ENCODE assay signal across 1 cellular context in the genomic region with DNA sequence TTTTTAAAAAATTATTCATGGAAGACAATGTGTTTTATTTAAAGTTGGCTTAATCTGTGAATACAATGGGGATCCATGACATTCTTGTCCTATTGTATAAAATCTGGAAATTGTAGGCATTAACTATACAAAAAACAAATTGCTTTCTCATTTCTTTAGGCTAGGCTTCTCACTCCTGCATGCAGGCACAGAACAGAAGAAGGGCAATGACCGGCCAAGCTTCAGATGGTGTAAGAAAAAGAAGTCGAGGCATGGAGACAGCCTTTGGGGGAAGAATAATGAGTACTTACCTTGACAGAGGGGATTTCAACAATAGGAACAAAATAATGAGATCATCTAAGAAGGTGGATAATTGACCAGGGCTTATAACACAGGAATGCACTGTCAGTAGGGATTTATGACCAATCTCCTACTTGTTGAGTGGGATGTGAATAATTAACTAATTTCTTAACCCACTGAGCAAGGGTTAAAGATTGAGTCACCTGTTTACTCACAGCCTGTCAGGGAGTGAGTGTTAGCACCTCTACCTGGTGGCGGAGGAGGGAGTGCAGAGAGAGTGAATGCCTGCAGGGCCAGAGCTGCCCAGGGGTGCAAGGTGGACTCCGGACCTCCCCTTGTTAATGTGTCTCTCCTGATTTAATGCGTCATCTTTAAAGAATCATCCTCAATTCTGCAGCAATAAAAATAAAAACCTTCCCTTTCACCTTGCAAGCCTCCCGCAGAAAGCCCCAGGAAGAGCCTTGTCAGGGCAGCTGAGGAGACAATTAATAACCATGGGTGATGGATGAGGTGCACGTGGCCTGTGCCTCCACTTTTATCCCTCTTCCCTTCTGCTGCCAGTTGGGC.
TF ChIP-seq lines count a peak whose summit lies in the region.

No MANE protein-coding gene starts in this region.

TF ChIP-seq in HepG2, 621 proteins besides CTCF, POLR2A, EP300 and RAD21 (continued from another document and continues in another):
- no peak for TF ChIP-seq KLF15 (CRISPR knock-in tag; IDR thresholded peaks at IDR 0.05; ENCODE audit: borderline replicate concordance)
- TF ChIP-seq ZNF124 (CRISPR knock-in tag; IDR thresholded peaks at IDR 0.05) = no peak
- TF ChIP-seq ZNF546 (CRISPR knock-in tag; conservative IDR thresholded peaks at IDR 0.05) = no peak
- TF ChIP-seq JARID2 (CRISPR knock-in tag; IDR thresholded peaks at IDR 0.05; ENCODE audit: insufficient replicate concordance) = no peak
- TF ChIP-seq ADNP (CRISPR knock-in tag; IDR thresholded peaks at IDR 0.05) = no peak
- no peak for TF ChIP-seq ZMAT3 (CRISPR knock-in tag; conservative IDR thresholded peaks at IDR 0.05)
- TF ChIP-seq TIGD3 (CRISPR knock-in tag; IDR thresholded peaks at IDR 0.05; ENCODE audit: borderline replicate concordance) = no peak
- no peak for TF ChIP-seq KDM5A (IDR thresholded peaks at IDR 0.05; ENCODE audit: borderline replicate concordance, low read length)
- TF ChIP-seq NCOA2 (CRISPR knock-in tag; IDR thresholded peaks at IDR 0.05) = no peak; the same call in none of the 2 replicates
- TF ChIP-seq ZBTB1 (CRISPR knock-in tag; IDR thresholded peaks at IDR 0.05; ENCODE audit: borderline replicate concordance) = no peak
- no peak for TF ChIP-seq NPAS2 (CRISPR knock-in tag; IDR thresholded peaks at IDR 0.05; ENCODE audit: borderline replicate concordance)
- TF ChIP-seq ZNF180 (CRISPR knock-in tag; IDR thresholded peaks at IDR 0.05; ENCODE audit: borderline replicate concordance, low read depth) = no peak
- no peak for TF ChIP-seq MTF1 (CRISPR knock-in tag; IDR thresholded peaks at IDR 0.05)
- TF ChIP-seq, protein P1, sequence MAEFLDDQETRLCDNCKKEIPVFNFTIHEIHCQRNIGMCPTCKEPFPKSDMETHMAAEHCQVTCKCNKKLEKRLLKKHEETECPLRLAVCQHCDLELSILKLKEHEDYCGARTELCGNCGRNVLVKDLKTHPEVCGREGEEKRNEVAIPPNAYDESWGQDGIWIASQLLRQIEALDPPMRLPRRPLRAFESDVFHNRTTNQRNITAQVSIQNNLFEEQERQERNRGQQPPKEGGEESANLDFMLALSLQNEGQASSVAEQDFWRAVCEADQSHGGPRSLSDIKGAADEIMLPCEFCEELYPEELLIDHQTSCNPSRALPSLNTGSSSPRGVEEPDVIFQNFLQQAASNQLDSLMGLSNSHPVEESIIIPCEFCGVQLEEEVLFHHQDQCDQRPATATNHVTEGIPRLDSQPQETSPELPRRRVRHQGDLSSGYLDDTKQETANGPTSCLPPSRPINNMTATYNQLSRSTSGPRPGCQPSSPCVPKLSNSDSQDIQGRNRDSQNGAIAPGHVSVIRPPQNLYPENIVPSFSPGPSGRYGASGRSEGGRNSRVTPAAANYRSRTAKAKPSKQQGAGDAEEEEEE (CRISPR knock-in tag; IDR thresholded peaks at IDR 0.05; ENCODE audit: borderline replicate concordance) = no peak
- no peak for TF ChIP-seq JDP2 (CRISPR knock-in tag; IDR thresholded peaks at IDR 0.05; ENCODE audit: borderline replicate concordance)
- peak; percentile 54; the same call in 1 of the 2 replicates for TF ChIP-seq IRX3 (CRISPR knock-in tag; IDR thresholded peaks at IDR 0.05; ENCODE audit: borderline replicate concordance, low read depth)
- no peak for TF ChIP-seq HMGA1 (CRISPR knock-in tag; conservative IDR thresholded peaks at IDR 0.05)
- TF ChIP-seq ZNF609 (CRISPR knock-in tag; IDR thresholded peaks at IDR 0.05; ENCODE audit: borderline replicate concordance) = no peak
- no peak for TF ChIP-seq ZFP1 (CRISPR knock-in tag; IDR thresholded peaks at IDR 0.05)
- TF ChIP-seq RXRA (CRISPR knock-in tag; IDR thresholded peaks at IDR 0.05) = peak; percentile 64; the same call in 1 of the 2 replicates
- no peak for TF ChIP-seq ZKSCAN1 (IDR thresholded peaks at IDR 0.05; ENCODE audit: low read length)
- no peak for TF ChIP-seq TERF1 (CRISPR knock-in tag; IDR thresholded peaks at IDR 0.05)
- no peak for TF ChIP-seq ZNF383 (CRISPR knock-in tag; IDR thresholded peaks at IDR 0.05; ENCODE audit: borderline replicate concordance)
- TF ChIP-seq TOPORS (CRISPR knock-in tag; IDR thresholded peaks at IDR 0.05) = no peak
- TF ChIP-seq, protein P2, sequence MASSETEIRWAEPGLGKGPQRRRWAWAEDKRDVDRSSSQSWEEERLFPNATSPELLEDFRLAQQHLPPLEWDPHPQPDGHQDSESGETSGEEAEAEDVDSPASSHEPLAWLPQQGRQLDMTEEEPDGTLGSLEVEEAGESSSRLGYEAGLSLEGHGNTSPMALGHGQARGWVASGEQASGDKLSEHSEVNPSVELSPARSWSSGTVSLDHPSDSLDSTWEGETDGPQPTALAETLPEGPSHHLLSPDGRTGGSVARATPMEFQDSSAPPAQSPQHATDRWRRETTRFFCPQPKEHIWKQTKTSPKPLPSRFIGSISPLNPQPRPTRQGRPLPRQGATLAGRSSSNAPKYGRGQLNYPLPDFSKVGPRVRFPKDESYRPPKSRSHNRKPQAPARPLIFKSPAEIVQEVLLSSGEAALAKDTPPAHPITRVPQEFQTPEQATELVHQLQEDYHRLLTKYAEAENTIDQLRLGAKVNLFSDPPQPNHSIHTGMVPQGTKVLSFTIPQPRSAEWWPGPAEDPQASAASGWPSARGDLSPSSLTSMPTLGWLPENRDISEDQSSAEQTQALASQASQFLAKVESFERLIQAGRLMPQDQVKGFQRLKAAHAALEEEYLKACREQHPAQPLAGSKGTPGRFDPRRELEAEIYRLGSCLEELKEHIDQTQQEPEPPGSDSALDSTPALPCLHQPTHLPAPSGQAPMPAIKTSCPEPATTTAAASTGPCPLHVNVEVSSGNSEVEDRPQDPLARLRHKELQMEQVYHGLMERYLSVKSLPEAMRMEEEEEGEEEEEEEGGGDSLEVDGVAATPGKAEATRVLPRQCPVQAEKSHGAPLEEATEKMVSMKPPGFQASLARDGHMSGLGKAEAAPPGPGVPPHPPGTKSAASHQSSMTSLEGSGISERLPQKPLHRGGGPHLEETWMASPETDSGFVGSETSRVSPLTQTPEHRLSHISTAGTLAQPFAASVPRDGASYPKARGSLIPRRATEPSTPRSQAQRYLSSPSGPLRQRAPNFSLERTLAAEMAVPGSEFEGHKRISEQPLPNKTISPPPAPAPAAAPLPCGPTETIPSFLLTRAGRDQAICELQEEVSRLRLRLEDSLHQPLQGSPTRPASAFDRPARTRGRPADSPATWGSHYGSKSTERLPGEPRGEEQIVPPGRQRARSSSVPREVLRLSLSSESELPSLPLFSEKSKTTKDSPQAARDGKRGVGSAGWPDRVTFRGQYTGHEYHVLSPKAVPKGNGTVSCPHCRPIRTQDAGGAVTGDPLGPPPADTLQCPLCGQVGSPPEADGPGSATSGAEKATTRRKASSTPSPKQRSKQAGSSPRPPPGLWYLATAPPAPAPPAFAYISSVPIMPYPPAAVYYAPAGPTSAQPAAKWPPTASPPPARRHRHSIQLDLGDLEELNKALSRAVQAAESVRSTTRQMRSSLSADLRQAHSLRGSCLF (CRISPR knock-in tag; IDR thresholded peaks at IDR 0.05; ENCODE audit: borderline replicate concordance) = no peak
- TF ChIP-seq RBFOX2 (IDR thresholded peaks at IDR 0.05; ENCODE audit: low read depth, low read length) = no peak
- 0 out of 2 replicates have a peak, but pooled peaks have one; percentile 24 for TF ChIP-seq MNT (IDR thresholded peaks at IDR 0.05)
- TF ChIP-seq ZNF776 (CRISPR knock-in tag; IDR thresholded peaks at IDR 0.05) = no peak
- TF ChIP-seq SP2 (CRISPR knock-in tag; IDR thresholded peaks at IDR 0.05) = no peak
- TF ChIP-seq, protein P3, sequence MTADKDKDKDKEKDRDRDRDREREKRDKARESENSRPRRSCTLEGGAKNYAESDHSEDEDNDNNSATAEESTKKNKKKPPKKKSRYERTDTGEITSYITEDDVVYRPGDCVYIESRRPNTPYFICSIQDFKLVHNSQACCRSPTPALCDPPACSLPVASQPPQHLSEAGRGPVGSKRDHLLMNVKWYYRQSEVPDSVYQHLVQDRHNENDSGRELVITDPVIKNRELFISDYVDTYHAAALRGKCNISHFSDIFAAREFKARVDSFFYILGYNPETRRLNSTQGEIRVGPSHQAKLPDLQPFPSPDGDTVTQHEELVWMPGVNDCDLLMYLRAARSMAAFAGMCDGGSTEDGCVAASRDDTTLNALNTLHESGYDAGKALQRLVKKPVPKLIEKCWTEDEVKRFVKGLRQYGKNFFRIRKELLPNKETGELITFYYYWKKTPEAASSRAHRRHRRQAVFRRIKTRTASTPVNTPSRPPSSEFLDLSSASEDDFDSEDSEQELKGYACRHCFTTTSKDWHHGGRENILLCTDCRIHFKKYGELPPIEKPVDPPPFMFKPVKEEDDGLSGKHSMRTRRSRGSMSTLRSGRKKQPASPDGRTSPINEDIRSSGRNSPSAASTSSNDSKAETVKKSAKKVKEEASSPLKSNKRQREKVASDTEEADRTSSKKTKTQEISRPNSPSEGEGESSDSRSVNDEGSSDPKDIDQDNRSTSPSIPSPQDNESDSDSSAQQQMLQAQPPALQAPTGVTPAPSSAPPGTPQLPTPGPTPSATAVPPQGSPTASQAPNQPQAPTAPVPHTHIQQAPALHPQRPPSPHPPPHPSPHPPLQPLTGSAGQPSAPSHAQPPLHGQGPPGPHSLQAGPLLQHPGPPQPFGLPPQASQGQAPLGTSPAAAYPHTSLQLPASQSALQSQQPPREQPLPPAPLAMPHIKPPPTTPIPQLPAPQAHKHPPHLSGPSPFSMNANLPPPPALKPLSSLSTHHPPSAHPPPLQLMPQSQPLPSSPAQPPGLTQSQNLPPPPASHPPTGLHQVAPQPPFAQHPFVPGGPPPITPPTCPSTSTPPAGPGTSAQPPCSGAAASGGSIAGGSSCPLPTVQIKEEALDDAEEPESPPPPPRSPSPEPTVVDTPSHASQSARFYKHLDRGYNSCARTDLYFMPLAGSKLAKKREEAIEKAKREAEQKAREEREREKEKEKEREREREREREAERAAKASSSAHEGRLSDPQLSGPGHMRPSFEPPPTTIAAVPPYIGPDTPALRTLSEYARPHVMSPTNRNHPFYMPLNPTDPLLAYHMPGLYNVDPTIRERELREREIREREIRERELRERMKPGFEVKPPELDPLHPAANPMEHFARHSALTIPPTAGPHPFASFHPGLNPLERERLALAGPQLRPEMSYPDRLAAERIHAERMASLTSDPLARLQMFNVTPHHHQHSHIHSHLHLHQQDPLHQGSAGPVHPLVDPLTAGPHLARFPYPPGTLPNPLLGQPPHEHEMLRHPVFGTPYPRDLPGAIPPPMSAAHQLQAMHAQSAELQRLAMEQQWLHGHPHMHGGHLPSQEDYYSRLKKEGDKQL (CRISPR knock-in tag; IDR thresholded peaks at IDR 0.05; ENCODE audit: low read depth) = no peak
- TF ChIP-seq ZNF121 (CRISPR knock-in tag; IDR thresholded peaks at IDR 0.05) = no peak
